ENCODE assay signal across 1 cellular context in genomic region chr5:89929834-89930233, GRCh38.
TF ChIP-seq lines count a peak whose summit lies in the region.

No MANE protein-coding gene starts in this region.

TF ChIP-seq in HCT116, 20 proteins besides CTCF, POLR2A, EP300 and RAD21 (continued from another document):
- TF ChIP-seq EZH2phosphoT487 (IDR thresholded peaks at IDR 0.05; ENCODE audit: borderline replicate concordance) (no peak), ATF3 (IDR thresholded peaks at IDR 0.05) (no peak)
